7 cellular contexts compared by ENCODE assay signal in genomic region chr5:167678457-167678856, GRCh38.
"Had no signal": no experiment of that assay in that cellular context is flagged by ENCODE, and none has a peak within 500 bp of the region (broad histone marks: within the 10 kb centered on the region; RNA-seq: fewer than 3 reads in every experiment).

No MANE protein-coding gene starts in this region.

- H3K4me3 Mint-ChIP-seq: neural crest cell had no signal

- H3K9me3 ChIP-seq: adrenal gland, pancreas had no signal

- DNase-seq: activated CD4-positive, alpha-beta T cell treated with anti-CD3 and anti-CD28 coated beads for 4 hours; activated naive CD4-positive, alpha-beta T cell treated with anti-CD3 and anti-CD28 coated beads, Interleukin-2, amount 50 U/mL, for 16 hours; adrenal gland; pancreas; T-helper 1 cell; WERI-Rb-1 had no signal

- ATAC-seq: pancreas had no signal

- H3K27ac ChIP-seq: adrenal gland, pancreas, WERI-Rb-1 had no signal

- H3K4me3 ChIP-seq: adrenal gland, pancreas had no signal

- H3K4me1 ChIP-seq: adrenal gland, pancreas had no signal

- H3K27me3 ChIP-seq: adrenal gland had no signal

- H3K36me3 ChIP-seq: adrenal gland, pancreas, WERI-Rb-1 had no signal
